ENCODE assay signal across 1 cellular context in the genomic region with DNA sequence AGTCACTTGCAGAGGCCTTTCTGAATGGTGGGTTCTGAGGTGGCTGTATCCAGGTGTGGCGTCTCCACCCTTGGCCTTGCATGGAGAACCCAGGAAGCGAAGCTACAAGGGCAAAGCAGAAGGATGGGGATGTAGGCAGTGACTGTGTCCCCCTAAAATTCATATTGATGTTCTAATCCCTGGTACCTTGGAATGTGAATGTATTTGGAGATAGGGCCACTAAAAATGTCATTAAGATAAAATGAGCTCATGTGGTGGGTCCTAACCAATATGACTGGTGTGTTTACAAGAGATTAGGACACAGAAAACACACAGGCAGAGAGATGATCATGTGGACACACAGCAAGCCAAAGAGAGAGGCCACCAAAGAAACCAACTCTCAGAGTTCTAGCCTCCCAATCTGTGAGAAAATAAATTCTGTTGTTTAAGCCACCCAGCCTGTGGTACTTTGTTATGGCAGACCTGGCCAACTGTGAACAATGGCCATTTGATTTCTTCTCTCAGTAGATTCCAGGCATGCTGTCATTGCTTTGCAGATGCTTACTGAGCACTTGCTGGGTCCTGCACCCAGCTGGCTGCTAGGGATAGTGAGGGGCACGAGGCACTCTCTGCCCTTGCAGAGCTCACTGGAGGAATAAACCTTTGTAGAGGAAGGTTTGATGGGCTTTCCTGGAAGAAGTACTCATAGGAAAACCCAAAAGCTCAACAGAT.
TF ChIP-seq lines count a peak whose summit lies in the region.

No MANE protein-coding gene starts in this region.

TF ChIP-seq in K562, 482 proteins besides CTCF, POLR2A, EP300 and RAD21 (continued from another document):
- TF ChIP-seq ESRRA (IDR thresholded peaks at IDR 0.05; ENCODE audit: borderline replicate concordance, low read depth) (no peak), ELF4 (CRISPR knock-in tag; IDR thresholded peaks at IDR 0.05) (no peak), TRIM28 (IDR thresholded peaks at IDR 0.05) (no peak), ZNF830 (CRISPR knock-in tag; IDR thresholded peaks at IDR 0.05) (no peak), TEAD1 (CRISPR knock-in tag; IDR thresholded peaks at IDR 0.05) (peak in 1 of 2 experiments; percentile 80; a peak in 2 of 4 replicates), TCF3 (CRISPR knock-in tag; IDR thresholded peaks at IDR 0.05) (peak; percentile 76), ZNF24 (IDR thresholded peaks at IDR 0.05) (no peak), DIDO1 (tag; IDR thresholded peaks at IDR 0.05; ENCODE audit: low read depth) (no peak), TAL1 (IDR thresholded peaks at IDR 0.05) (peak; percentile 64), NFIC (IDR thresholded peaks at IDR 0.05) (no peak), MAZ (CRISPR knock-in tag; conservative IDR thresholded peaks at IDR 0.05 in 1 of 2, IDR thresholded peaks at IDR 0.05 in 1 of 2) (0 out of 4 replicates have a peak, but pooled peaks of 1 of the 2 experiments have one; percentile 23), JUND (IDR thresholded peaks at IDR 0.05; ENCODE audit: borderline replicate concordance, low read depth, low read length) (no peak), JUND (tag; IDR thresholded peaks at IDR 0.05; ENCODE audit: borderline replicate concordance, low read depth, low read length) (no peak), ZNF695 (CRISPR knock-in tag; IDR thresholded peaks at IDR 0.05) (no peak), SUPT5H (IDR thresholded peaks at IDR 0.05) (no peak), NR3C1 (CRISPR knock-in tag; IDR thresholded peaks at IDR 0.05) (no peak), CBX3 (IDR thresholded peaks at IDR 0.05; ENCODE audit: borderline replicate concordance in 1 of 2, low read length in 2 of 2) (no peak), ZNF184 (CRISPR knock-in tag; IDR thresholded peaks at IDR 0.05) (no peak), CBFA2T3 (IDR thresholded peaks at IDR 0.05) (peak; percentile 69), ZNF431 (CRISPR knock-in tag; IDR thresholded peaks at IDR 0.05) (no peak), EHMT2 (IDR thresholded peaks at IDR 0.05) (no peak), SIN3B (IDR thresholded peaks at IDR 0.05; ENCODE audit: low read depth) (no peak), TEAD4 (IDR thresholded peaks at IDR 0.05; ENCODE audit: low read length) (peak; percentile 79), TEAD4 (CRISPR knock-in tag; IDR thresholded peaks at IDR 0.05; ENCODE audit: borderline replicate concordance) (no peak), ZNF778 (CRISPR knock-in tag; IDR thresholded peaks at IDR 0.05) (no peak), POLR3G (IDR thresholded peaks at IDR 0.05; ENCODE audit: extremely low read depth, insufficient read length, insufficient replicate concordance) (no peak), ZNF354B (CRISPR knock-in tag; IDR thresholded peaks at IDR 0.05) (no peak), ZNF232 (CRISPR knock-in tag; IDR thresholded peaks at IDR 0.05) (no peak)
- TF ChIP-seq, protein P1, sequence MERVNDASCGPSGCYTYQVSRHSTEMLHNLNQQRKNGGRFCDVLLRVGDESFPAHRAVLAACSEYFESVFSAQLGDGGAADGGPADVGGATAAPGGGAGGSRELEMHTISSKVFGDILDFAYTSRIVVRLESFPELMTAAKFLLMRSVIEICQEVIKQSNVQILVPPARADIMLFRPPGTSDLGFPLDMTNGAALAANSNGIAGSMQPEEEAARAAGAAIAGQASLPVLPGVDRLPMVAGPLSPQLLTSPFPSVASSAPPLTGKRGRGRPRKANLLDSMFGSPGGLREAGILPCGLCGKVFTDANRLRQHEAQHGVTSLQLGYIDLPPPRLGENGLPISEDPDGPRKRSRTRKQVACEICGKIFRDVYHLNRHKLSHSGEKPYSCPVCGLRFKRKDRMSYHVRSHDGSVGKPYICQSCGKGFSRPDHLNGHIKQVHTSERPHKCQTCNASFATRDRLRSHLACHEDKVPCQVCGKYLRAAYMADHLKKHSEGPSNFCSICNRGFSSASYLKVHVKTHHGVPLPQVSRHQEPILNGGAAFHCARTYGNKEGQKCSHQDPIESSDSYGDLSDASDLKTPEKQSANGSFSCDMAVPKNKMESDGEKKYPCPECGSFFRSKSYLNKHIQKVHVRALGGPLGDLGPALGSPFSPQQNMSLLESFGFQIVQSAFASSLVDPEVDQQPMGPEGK (CRISPR knock-in tag; IDR thresholded peaks at IDR 0.05; ENCODE audit: borderline replicate concordance) = no peak
- TF ChIP-seq, protein P2, sequence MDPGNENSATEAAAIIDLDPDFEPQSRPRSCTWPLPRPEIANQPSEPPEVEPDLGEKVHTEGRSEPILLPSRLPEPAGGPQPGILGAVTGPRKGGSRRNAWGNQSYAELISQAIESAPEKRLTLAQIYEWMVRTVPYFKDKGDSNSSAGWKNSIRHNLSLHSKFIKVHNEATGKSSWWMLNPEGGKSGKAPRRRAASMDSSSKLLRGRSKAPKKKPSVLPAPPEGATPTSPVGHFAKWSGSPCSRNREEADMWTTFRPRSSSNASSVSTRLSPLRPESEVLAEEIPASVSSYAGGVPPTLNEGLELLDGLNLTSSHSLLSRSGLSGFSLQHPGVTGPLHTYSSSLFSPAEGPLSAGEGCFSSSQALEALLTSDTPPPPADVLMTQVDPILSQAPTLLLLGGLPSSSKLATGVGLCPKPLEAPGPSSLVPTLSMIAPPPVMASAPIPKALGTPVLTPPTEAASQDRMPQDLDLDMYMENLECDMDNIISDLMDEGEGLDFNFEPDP (CRISPR knock-in tag; IDR thresholded peaks at IDR 0.05) = no peak
- TF ChIP-seq, protein P3, sequence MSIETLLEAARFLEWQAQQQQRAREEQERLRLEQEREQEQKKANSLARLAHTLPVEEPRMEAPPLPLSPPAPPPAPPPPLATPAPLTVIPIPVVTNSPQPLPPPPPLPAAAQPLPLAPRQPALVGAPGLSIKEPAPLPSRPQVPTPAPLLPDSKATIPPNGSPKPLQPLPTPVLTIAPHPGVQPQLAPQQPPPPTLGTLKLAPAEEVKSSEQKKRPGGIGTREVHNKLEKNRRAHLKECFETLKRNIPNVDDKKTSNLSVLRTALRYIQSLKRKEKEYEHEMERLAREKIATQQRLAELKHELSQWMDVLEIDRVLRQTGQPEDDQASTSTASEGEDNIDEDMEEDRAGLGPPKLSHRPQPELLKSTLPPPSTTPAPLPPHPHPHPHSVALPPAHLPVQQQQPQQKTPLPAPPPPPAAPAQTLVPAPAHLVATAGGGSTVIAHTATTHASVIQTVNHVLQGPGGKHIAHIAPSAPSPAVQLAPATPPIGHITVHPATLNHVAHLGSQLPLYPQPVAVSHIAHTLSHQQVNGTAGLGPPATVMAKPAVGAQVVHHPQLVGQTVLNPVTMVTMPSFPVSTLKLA (conservative IDR thresholded peaks at IDR 0.05) = peak; percentile 25 to 40; a peak in 1 of 4 replicates
- TF ChIP-seq, protein P4, sequence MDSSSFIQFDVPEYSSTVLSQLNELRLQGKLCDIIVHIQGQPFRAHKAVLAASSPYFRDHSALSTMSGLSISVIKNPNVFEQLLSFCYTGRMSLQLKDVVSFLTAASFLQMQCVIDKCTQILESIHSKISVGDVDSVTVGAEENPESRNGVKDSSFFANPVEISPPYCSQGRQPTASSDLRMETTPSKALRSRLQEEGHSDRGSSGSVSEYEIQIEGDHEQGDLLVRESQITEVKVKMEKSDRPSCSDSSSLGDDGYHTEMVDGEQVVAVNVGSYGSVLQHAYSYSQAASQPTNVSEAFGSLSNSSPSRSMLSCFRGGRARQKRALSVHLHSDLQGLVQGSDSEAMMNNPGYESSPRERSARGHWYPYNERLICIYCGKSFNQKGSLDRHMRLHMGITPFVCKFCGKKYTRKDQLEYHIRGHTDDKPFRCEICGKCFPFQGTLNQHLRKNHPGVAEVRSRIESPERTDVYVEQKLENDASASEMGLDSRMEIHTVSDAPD (CRISPR knock-in tag; IDR thresholded peaks at IDR 0.05) = no peak
- TF ChIP-seq, protein P5, sequence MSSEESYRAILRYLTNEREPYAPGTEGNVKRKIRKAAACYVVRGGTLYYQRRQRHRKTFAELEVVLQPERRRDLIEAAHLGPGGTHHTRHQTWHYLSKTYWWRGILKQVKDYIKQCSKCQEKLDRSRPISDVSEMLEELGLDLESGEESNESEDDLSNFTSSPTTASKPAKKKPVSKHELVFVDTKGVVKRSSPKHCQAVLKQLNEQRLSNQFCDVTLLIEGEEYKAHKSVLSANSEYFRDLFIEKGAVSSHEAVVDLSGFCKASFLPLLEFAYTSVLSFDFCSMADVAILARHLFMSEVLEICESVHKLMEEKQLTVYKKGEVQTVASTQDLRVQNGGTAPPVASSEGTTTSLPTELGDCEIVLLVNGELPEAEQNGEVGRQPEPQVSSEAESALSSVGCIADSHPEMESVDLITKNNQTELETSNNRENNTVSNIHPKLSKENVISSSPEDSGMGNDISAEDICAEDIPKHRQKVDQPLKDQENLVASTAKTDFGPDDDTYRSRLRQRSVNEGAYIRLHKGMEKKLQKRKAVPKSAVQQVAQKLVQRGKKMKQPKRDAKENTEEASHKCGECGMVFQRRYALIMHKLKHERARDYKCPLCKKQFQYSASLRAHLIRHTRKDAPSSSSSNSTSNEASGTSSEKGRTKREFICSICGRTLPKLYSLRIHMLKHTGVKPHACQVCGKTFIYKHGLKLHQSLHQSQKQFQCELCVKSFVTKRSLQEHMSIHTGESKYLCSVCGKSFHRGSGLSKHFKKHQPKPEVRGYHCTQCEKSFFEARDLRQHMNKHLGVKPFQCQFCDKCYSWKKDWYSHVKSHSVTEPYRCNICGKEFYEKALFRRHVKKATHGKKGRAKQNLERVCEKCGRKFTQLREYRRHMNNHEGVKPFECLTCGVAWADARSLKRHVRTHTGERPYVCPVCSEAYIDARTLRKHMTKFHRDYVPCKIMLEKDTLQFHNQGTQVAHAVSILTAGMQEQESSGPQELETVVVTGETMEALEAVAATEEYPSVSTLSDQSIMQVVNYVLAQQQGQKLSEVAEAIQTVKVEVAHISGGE (CRISPR knock-in tag; IDR thresholded peaks at IDR 0.05) = no peak
- TF ChIP-seq, protein P6, sequence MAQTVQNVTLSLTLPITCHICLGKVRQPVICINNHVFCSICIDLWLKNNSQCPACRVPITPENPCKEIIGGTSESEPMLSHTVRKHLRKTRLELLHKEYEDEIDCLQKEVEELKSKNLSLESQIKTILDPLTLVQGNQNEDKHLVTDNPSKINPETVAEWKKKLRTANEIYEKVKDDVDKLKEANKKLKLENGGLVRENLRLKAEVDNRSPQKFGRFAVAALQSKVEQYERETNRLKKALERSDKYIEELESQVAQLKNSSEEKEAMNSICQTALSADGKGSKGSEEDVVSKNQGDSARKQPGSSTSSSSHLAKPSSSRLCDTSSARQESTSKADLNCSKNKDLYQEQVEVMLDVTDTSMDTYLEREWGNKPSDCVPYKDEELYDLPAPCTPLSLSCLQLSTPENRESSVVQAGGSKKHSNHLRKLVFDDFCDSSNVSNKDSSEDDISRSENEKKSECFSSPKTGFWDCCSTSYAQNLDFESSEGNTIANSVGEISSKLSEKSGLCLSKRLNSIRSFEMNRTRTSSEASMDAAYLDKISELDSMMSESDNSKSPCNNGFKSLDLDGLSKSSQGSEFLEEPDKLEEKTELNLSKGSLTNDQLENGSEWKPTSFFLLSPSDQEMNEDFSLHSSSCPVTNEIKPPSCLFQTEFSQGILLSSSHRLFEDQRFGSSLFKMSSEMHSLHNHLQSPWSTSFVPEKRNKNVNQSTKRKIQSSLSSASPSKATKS (CRISPR knock-in tag; IDR thresholded peaks at IDR 0.05) = no peak
- TF ChIP-seq, protein P7, sequence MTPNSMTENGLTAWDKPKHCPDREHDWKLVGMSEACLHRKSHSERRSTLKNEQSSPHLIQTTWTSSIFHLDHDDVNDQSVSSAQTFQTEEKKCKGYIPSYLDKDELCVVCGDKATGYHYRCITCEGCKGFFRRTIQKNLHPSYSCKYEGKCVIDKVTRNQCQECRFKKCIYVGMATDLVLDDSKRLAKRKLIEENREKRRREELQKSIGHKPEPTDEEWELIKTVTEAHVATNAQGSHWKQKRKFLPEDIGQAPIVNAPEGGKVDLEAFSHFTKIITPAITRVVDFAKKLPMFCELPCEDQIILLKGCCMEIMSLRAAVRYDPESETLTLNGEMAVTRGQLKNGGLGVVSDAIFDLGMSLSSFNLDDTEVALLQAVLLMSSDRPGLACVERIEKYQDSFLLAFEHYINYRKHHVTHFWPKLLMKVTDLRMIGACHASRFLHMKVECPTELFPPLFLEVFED (CRISPR knock-in tag; conservative IDR thresholded peaks at IDR 0.05) = no peak
- TF ChIP-seq, protein P8, sequence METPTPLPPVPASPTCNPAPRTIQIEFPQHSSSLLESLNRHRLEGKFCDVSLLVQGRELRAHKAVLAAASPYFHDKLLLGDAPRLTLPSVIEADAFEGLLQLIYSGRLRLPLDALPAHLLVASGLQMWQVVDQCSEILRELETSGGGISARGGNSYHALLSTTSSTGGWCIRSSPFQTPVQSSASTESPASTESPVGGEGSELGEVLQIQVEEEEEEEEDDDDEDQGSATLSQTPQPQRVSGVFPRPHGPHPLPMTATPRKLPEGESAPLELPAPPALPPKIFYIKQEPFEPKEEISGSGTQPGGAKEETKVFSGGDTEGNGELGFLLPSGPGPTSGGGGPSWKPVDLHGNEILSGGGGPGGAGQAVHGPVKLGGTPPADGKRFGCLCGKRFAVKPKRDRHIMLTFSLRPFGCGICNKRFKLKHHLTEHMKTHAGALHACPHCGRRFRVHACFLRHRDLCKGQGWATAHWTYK (CRISPR knock-in tag; IDR thresholded peaks at IDR 0.05) = peak; percentile 90
